In genomic region chr3:125692361-125692760, GRCh38 we compare ENCODE assay signal across 35 cellular contexts.
"Had no signal": no experiment of that assay in that cellular context is flagged by ENCODE, and none has a peak within 500 bp of the region (broad histone marks: within the 10 kb centered on the region; RNA-seq: fewer than 3 reads in every experiment).

No MANE protein-coding gene starts in this region.

- H3K4me1 Mint-ChIP-seq: activated naive CD4-positive, alpha-beta T cell treated with anti-CD3 and anti-CD28 coated beads, Interleukin-2, amount 10 ng/mL, durations not matched to agents 7 days and 5 days; activated naive CD4-positive, alpha-beta T cell treated with anti-CD3 and anti-CD28 coated beads, Interleukin-2, amount 50 U/mL, for 24 hours; activated naive CD8-positive, alpha-beta T cell treated with anti-CD3 and anti-CD28 coated beads for 36 hours; activated naive CD8-positive, alpha-beta T cell treated with anti-CD3 and anti-CD28 coated beads, Interleukin-2, amount 10 ng/mL, durations not matched to agents 7 days and 5 days; activated naive CD8-positive, alpha-beta T cell treated with anti-CD3 and anti-CD28 coated beads, Interleukin-2, amount 50 U/mL, for 24 hours; activated T-helper 17 cell treated with anti-CD3 and anti-CD28 coated beads, Interleukin-2, amount 50 U/mL, for 72 hours; central memory CD8-positive, alpha-beta T cell had no signal

- H3K36me3 Mint-ChIP-seq: activated naive CD4-positive, alpha-beta T cell treated with anti-CD3 and anti-CD28 coated beads, Interleukin-2, amount 10 ng/mL, durations not matched to agents 7 days and 5 days; activated naive CD4-positive, alpha-beta T cell treated with anti-CD3 and anti-CD28 coated beads, Interleukin-2, amount 50 U/mL, for 24 hours; activated naive CD4-positive, alpha-beta T cell treated with anti-CD3 and anti-CD28 coated beads, Interleukin-2, amount 50 U/mL, for 72 hours; activated naive CD8-positive, alpha-beta T cell; activated naive CD8-positive, alpha-beta T cell treated with anti-CD3 and anti-CD28 coated beads for 36 hours; activated naive CD8-positive, alpha-beta T cell treated with anti-CD3 and anti-CD28 coated beads, Interleukin-2, amount 10 ng/mL, durations not matched to agents 7 days and 5 days; brain had no signal

- H3K27ac Mint-ChIP-seq: activated naive CD4-positive, alpha-beta T cell treated with anti-CD3 and anti-CD28 coated beads for 36 hours; activated naive CD4-positive, alpha-beta T cell treated with anti-CD3 and anti-CD28 coated beads, Interleukin-2, amount 10 ng/mL, durations not matched to agents 7 days and 5 days; activated naive CD4-positive, alpha-beta T cell treated with anti-CD3 and anti-CD28 coated beads, Interleukin-2, amount 50 U/mL, for 24 hours; activated naive CD4-positive, alpha-beta T cell treated with anti-CD3 and anti-CD28 coated beads, Interleukin-2, amount 50 U/mL, for 72 hours; activated naive CD8-positive, alpha-beta T cell; activated naive CD8-positive, alpha-beta T cell treated with anti-CD3 and anti-CD28 coated beads for 36 hours; activated naive CD8-positive, alpha-beta T cell treated with anti-CD3 and anti-CD28 coated beads, Interleukin-2, amount 10 ng/mL, durations not matched to agents 7 days and 5 days; activated naive CD8-positive, alpha-beta T cell treated with anti-CD3 and anti-CD28 coated beads, Interleukin-2, amount 50 U/mL, for 24 hours; activated T-cell treated with anti-CD3 and anti-CD28 coated beads, Interleukin-2, amount 50 U/mL, for 24 hours; activated T-cell treated with anti-CD3 and anti-CD28 coated beads, Interleukin-2, amount 50 U/mL, for 72 hours; activated T-helper 1 cell treated with anti-CD3 and anti-CD28 coated beads, Interleukin-12 subunit alpha, Interleukin-12 subunit beta, Interleukin-2, Interleukin-4 antibody, amounts not matched to agents 30 ng/mL and 10 ng/mL and 1 ng/mL, durations not matched to agents 14 hours and 24 hours and 36 hours; activated T-helper 17 cell treated with anti-CD3 and anti-CD28 coated beads, Interleukin-2, amount 50 U/mL, for 72 hours; activated T-helper 2 cell treated with anti-CD3 and anti-CD28 coated beads, Interferon-gamma antibody, Interleukin-2, Interleukin-4, amounts not matched to agents 10 μg/mL and 5 μg/mL and 100 μg/mL, durations not matched to agents 14 hours and 24 hours and 36 hours; brain had no signal

- DNase-seq: activated effector memory CD4-positive, alpha-beta T cell treated with anti-CD3 and anti-CD28 coated beads, Interleukin-2, amount 50 U/mL, for 16 hours; activated effector memory CD4-positive, alpha-beta T cell treated with Interleukin-2 at 50 U/mL for 16 hours; activated gamma-delta T cell; activated gamma-delta T cell treated with Interleukin-2 at 50 U/mL for 16 hours; activated naive CD4-positive, alpha-beta T cell; activated naive CD4-positive, alpha-beta T cell treated with anti-CD3 and anti-CD28 coated beads for 36 hours; activated naive CD4-positive, alpha-beta T cell treated with anti-CD3 and anti-CD28 coated beads, Interleukin-2, amount 10 ng/mL, durations not matched to agents 7 days and 5 days; activated naive CD4-positive, alpha-beta T cell treated with anti-CD3 and anti-CD28 coated beads, Interleukin-2, amount 50 U/mL, for 16 hours; activated naive CD4-positive, alpha-beta T cell treated with Interleukin-2 at 50 U/mL for 16 hours; activated naive CD8-positive, alpha-beta T cell treated with anti-CD3 and anti-CD28 coated beads for 36 hours; activated naive CD8-positive, alpha-beta T cell treated with anti-CD3 and anti-CD28 coated beads, Interleukin-2, amount 10 ng/mL, durations not matched to agents 7 days and 5 days; activated naive CD8-positive, alpha-beta T cell treated with anti-CD3 and anti-CD28 coated beads, Interleukin-2, amount 50 U/mL, for 24 hours; activated T-cell treated with anti-CD3 and anti-CD28 coated beads, Interleukin-2, amount 50 U/mL, for 1 hour; activated T-cell treated with anti-CD3 and anti-CD28 coated beads, Interleukin-2, amount 50 U/mL, for 24 hours; activated T-cell treated with anti-CD3 and anti-CD28 coated beads, Interleukin-2, amount 50 U/mL, for 4 hours; activated T-cell treated with anti-CD3 and anti-CD28 coated beads, Interleukin-2, amount 50 U/mL, for 48 hours; activated T-cell treated with anti-CD3 and anti-CD28 coated beads, Interleukin-2, amount 50 U/mL, for 72 hours; adrenal gland; amniotic stem cell; amygdala; anterior cingulate cortex; aorta; body of pancreas; brain microvascular endothelial cell; caudate nucleus; central memory CD4-positive, alpha-beta T cell; cerebellar nuclear complex had no signal

- H3K4me3 Mint-ChIP-seq: activated naive CD4-positive, alpha-beta T cell treated with anti-CD3 and anti-CD28 coated beads for 36 hours; activated naive CD4-positive, alpha-beta T cell treated with anti-CD3 and anti-CD28 coated beads, Interleukin-2, amount 10 ng/mL, durations not matched to agents 7 days and 5 days; activated naive CD4-positive, alpha-beta T cell treated with anti-CD3 and anti-CD28 coated beads, Interleukin-2, amount 50 U/mL, for 24 hours; activated naive CD8-positive, alpha-beta T cell; activated naive CD8-positive, alpha-beta T cell treated with anti-CD3 and anti-CD28 coated beads for 36 hours; activated naive CD8-positive, alpha-beta T cell treated with anti-CD3 and anti-CD28 coated beads, Interleukin-2, amount 10 ng/mL, durations not matched to agents 7 days and 5 days; activated naive CD8-positive, alpha-beta T cell treated with anti-CD3 and anti-CD28 coated beads, Interleukin-2, amount 50 U/mL, for 24 hours; activated T-cell treated with anti-CD3 and anti-CD28 coated beads, Interleukin-2, amount 50 U/mL, for 24 hours; activated T-cell treated with anti-CD3 and anti-CD28 coated beads, Interleukin-2, amount 50 U/mL, for 4 hours; activated T-cell treated with anti-CD3 and anti-CD28 coated beads, Interleukin-2, amount 50 U/mL, for 72 hours; activated T-helper 1 cell treated with anti-CD3 and anti-CD28 coated beads, Interleukin-12 subunit alpha, Interleukin-12 subunit beta, Interleukin-2, Interleukin-4 antibody, amounts not matched to agents 30 ng/mL and 10 ng/mL and 1 ng/mL, durations not matched to agents 14 hours and 24 hours and 36 hours; activated T-helper 17 cell treated with anti-CD3 and anti-CD28 coated beads, Interleukin-2, amount 50 U/mL, for 72 hours; brain; central memory CD8-positive, alpha-beta T cell had no signal

- H3K9me3 Mint-ChIP-seq: activated naive CD4-positive, alpha-beta T cell treated with anti-CD3 and anti-CD28 coated beads for 36 hours; activated naive CD4-positive, alpha-beta T cell treated with anti-CD3 and anti-CD28 coated beads, Interleukin-2, amount 10 ng/mL, durations not matched to agents 7 days and 5 days; activated naive CD4-positive, alpha-beta T cell treated with anti-CD3 and anti-CD28 coated beads, Interleukin-2, amount 50 U/mL, for 24 hours; activated naive CD4-positive, alpha-beta T cell treated with anti-CD3 and anti-CD28 coated beads, Interleukin-2, amount 50 U/mL, for 72 hours; activated naive CD8-positive, alpha-beta T cell treated with anti-CD3 and anti-CD28 coated beads for 36 hours; activated naive CD8-positive, alpha-beta T cell treated with anti-CD3 and anti-CD28 coated beads, Interleukin-2, amount 10 ng/mL, durations not matched to agents 7 days and 5 days; activated naive CD8-positive, alpha-beta T cell treated with anti-CD3 and anti-CD28 coated beads, Interleukin-2, amount 50 U/mL, for 24 hours; activated T-cell treated with anti-CD3 and anti-CD28 coated beads, Interleukin-2, amount 50 U/mL, for 24 hours; activated T-cell treated with anti-CD3 and anti-CD28 coated beads, Interleukin-2, amount 50 U/mL, for 4 hours; activated T-cell treated with anti-CD3 and anti-CD28 coated beads, Interleukin-2, amount 50 U/mL, for 72 hours; activated T-helper 1 cell treated with anti-CD3 and anti-CD28 coated beads, Interleukin-12 subunit alpha, Interleukin-12 subunit beta, Interleukin-2, Interleukin-4 antibody, amounts not matched to agents 30 ng/mL and 10 ng/mL and 1 ng/mL, durations not matched to agents 14 hours and 24 hours and 36 hours; activated T-helper 17 cell treated with anti-CD3 and anti-CD28 coated beads, Interleukin-2, amount 50 U/mL, for 72 hours; activated T-helper 2 cell treated with anti-CD3 and anti-CD28 coated beads, Interferon-gamma antibody, Interleukin-2, Interleukin-4, amounts not matched to agents 10 μg/mL and 5 μg/mL and 100 μg/mL, durations not matched to agents 14 hours and 24 hours and 36 hours; central memory CD8-positive, alpha-beta T cell had no signal

- H3K27me3 Mint-ChIP-seq: activated naive CD4-positive, alpha-beta T cell treated with anti-CD3 and anti-CD28 coated beads, Interleukin-2, amount 10 ng/mL, durations not matched to agents 7 days and 5 days; activated naive CD8-positive, alpha-beta T cell treated with anti-CD3 and anti-CD28 coated beads, Interleukin-2, amount 10 ng/mL, durations not matched to agents 7 days and 5 days; activated naive CD8-positive, alpha-beta T cell treated with anti-CD3 and anti-CD28 coated beads, Interleukin-2, amount 50 U/mL, for 24 hours; activated T-cell treated with anti-CD3 and anti-CD28 coated beads, Interleukin-2, amount 50 U/mL, for 24 hours; central memory CD8-positive, alpha-beta T cell had no signal

- ATAC-seq: activated naive CD4-positive, alpha-beta T cell treated with anti-CD3 and anti-CD28 coated beads, Interleukin-2, amount 50 U/mL, for 72 hours; activated naive CD8-positive, alpha-beta T cell treated with anti-CD3 and anti-CD28 coated beads, Interleukin-2, amount 50 U/mL, for 24 hours; activated T-cell treated with anti-CD3 and anti-CD28 coated beads, Interleukin-2, amount 50 U/mL, for 4 hours; activated T-cell treated with anti-CD3 and anti-CD28 coated beads, Interleukin-2, amount 50 U/mL, for 72 hours; activated T-helper 17 cell treated with anti-CD3 and anti-CD28 coated beads, Interleukin-2, amount 50 U/mL, for 72 hours; body of pancreas had no signal
